Comparison of ENCODE assay signal across 1 cellular context in the genomic region with DNA sequence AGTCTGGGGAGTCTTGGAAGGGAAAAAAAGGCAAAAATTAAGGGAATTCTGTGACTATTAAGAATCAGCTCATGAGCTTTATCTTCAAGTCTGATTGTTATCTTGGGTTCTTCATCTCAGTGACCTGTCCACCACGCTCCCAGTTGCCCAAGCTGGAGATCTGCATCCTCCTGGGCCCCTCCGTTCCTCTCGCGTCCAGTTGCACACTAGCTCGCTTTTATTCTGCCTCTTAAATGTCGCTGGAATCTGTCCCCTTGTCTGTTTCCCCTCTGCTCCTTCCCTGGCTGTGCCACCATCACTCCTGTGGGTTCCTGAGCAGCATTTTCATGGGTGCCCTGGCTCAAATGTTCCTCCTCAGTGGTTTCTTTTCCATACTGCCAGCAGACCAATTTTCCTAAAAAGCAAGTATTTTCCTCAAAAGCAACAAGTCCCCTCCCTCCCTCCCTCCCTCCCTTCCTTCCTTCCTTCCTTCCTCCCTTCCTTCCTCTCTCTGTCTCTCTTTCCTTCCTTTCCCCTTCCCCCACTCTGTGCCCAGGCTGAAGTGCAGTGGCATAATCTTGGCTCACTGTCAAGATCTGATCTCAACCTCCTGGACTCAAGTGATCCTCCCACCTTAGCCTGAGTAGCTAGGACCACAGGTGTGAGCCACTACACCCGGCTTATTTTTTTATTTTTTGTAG.
A peak's percentile ranks its signal among the peaks of the same experiment; 100 is the strongest.
TF ChIP-seq lines count a peak whose summit lies in the region.

No MANE protein-coding gene starts in this region.

TF ChIP-seq in HepG2, 621 proteins besides CTCF, POLR2A, EP300 and RAD21 (continued from another document):
- TF ChIP-seq, protein P1, sequence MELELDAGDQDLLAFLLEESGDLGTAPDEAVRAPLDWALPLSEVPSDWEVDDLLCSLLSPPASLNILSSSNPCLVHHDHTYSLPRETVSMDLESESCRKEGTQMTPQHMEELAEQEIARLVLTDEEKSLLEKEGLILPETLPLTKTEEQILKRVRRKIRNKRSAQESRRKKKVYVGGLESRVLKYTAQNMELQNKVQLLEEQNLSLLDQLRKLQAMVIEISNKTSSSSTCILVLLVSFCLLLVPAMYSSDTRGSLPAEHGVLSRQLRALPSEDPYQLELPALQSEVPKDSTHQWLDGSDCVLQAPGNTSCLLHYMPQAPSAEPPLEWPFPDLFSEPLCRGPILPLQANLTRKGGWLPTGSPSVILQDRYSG (CRISPR knock-in tag; IDR thresholded peaks at IDR 0.05): no peak
- peak; percentile 24 for TF ChIP-seq PCBP2 (optimal IDR thresholded peaks at IDR 0.05; ENCODE audit: low read depth, low read length, poor library complexity, severe bottlenecking)
TF ChIP-seq in HepG2: peak in this region for 1.
